9 cellular contexts compared by ENCODE assay signal in genomic region chr2:138356178-138356577, GRCh38.
A peak's percentile ranks its signal among the peaks of the same experiment; 100 is the strongest.
DNase-seq lines count a peak whose midpoint lies in the region; ATAC-seq and TF ChIP-seq lines count a peak whose summit lies in the region.
"Had no signal": no experiment of that assay in that cellular context is flagged by ENCODE, and none has a peak within 500 bp of the region (broad histone marks: within the 10 kb centered on the region; RNA-seq: fewer than 3 reads in every experiment).

No MANE protein-coding gene starts in this region.

- intact Hi-C loops in mucosa of descending colon (cut with DNase I, micrococcal nuclease): no loop called here

- H3K9me3 ChIP-seq in mucosa of descending colon (no peaks in the 10 kb centered on the region), SJCRH30 (replicated peaks) (no peaks in the 10 kb centered on the region)

- no peak overlapping the region for H3K4me3 ChIP-seq in BJ (ENCODE audit: low read depth, low read length)
- no peak overlapping the region for H3K4me3 ChIP-seq in mucosa of descending colon
- H3K4me3 ChIP-seq in SJCRH30: no peak overlapping the region

- TF ChIP-seq CTCF in BJ (IDR thresholded peaks at IDR 0.05; ENCODE audit: insufficient read depth, low read depth, low read length) (no peak), mucosa of descending colon (IDR thresholded peaks at IDR 0.05) (no peak)

- H3K4me1 ChIP-seq in mucosa of descending colon (ENCODE audit: low read depth) (no peaks in the 10 kb centered on the region), SJCRH30 (no peaks in the 10 kb centered on the region)

- H3K36me3 ChIP-seq in BJ (ENCODE audit: control insufficient read depth, insufficient read depth, low read length) (no peaks in the 10 kb centered on the region), mucosa of descending colon (ENCODE audit: low read depth) (no peaks in the 10 kb centered on the region), SJCRH30 (no peaks in the 10 kb centered on the region)

- CTCF ChIA-PET in BJ (lab: Yijun Ruan, JAX): interaction anchor here (1.0 kb wide), 1 partner anchor 12 kb away, joined by 3 read pairs; no protein-coding TSS in a partner anchor

- ATAC-seq in mucosa of descending colon: peak; percentile 21

- H3K27ac ChIP-seq in SJCRH30: no peak overlapping the region

- DNase-seq in BJ (ENCODE audit: low read depth) (peak; percentile 72), LHCN-M2 (ENCODE audit: low read depth) (peak; percentile 40), dedifferentiated amniotic fluid mesenchymal stem cell (ENCODE audit: extremely low spot score) (peak; percentile 38), mucosa of descending colon (no peak), NCI-H1092 (lab: John Stamatoyannopoulos, UW) (no peak), iPS-NIHi11 (ENCODE audit: low spot score) (no peak), HPDE6-E6E7 (ENCODE audit: extremely low spot score) (no peak), SJCRH30 (no peak)
- DNase-seq: NCI-H2029 had no signal

- H3K27me3 ChIP-seq in BJ (ENCODE audit: control insufficient read depth, insufficient read depth, low read length): no peaks in the 10 kb centered on the region
- no peaks in the 10 kb centered on the region for H3K27me3 ChIP-seq in SJCRH30

- POLR2A ChIA-PET in BJ (lab: Charles Lee): interaction anchor here (0.6 kb wide), 1 partner anchor 146 kb away, joined by 10 read pairs; no protein-coding TSS in a partner anchor

Comparison
In these comparisons a context has a peak if more than half of its experiments do, and no peak if none do; other contexts are left out.
1. DNase-seq: peak in BJ (single experiment), LHCN-M2 (single experiment) and dedifferentiated amniotic fluid mesenchymal stem cell (single experiment); none in mucosa of descending colon (0 of 3), NCI-H1092 (single experiment), iPS-NIHi11 (single experiment), HPDE6-E6E7 (single experiment) and SJCRH30 (0 of 2).